21 cellular contexts compared by ENCODE assay signal in the genomic region with DNA sequence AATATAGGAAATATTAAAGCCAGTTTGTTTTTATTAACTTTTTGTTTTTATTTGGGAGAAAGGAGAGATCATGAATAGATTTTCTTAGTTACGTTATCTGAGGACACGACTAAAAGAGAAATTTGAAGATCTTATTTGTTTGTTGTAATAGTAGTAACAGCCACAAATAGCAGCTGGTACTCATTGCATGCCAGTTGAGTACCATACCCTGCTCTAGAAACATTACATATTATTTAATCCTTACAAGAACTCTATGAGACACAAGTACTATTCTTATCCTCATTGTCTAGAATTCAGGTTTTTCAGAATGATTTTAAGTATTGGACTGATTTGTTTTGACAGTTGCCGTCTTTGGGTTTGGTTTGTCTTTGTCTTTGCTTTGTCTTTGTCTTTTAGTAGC.
"Had no signal": no experiment of that assay in that cellular context is flagged by ENCODE, and none has a peak within 500 bp of the region (broad histone marks: within the 10 kb centered on the region; RNA-seq: fewer than 3 reads in every experiment).

No MANE protein-coding gene starts in this region.

- H2AFZ ChIP-seq: neural progenitor cell had no signal

- ATAC-seq: effector memory CD8-positive, alpha-beta T cell; sciatic nerve had no signal

- H3K36me3 Mint-ChIP-seq: neural progenitor cell had no signal

- H3K27ac Mint-ChIP-seq: activated B cell treated with CpG ODN at 0.5 μM for 24 hours; activated naive CD8-positive, alpha-beta T cell treated with anti-CD3 and anti-CD28 coated beads, Interleukin-2, amount 10 ng/mL, durations not matched to agents 7 days and 5 days; effector memory CD8-positive, alpha-beta T cell; immature natural killer cell; neural progenitor cell had no signal

- H3K9me3 Mint-ChIP-seq: activated B cell treated with CpG ODN at 0.5 μM for 24 hours; activated naive CD8-positive, alpha-beta T cell treated with anti-CD3 and anti-CD28 coated beads, Interleukin-2, amount 10 ng/mL, durations not matched to agents 7 days and 5 days; central memory CD8-positive, alpha-beta T cell; effector memory CD8-positive, alpha-beta T cell; immature natural killer cell; naive B cell; neural progenitor cell had no signal

- H3K27ac ChIP-seq: brain microvascular endothelial cell, epithelial cell of prostate, lower lobe of right lung, neural progenitor cell had no signal

- H3K9ac ChIP-seq: neural progenitor cell had no signal

- FAIRE-seq: TTC549, urothelium cell line had no signal

- H3K36me3 ChIP-seq: neural progenitor cell had no signal

- H3K27me3 ChIP-seq: brain microvascular endothelial cell, neural progenitor cell had no signal

- H3K4me3 Mint-ChIP-seq: activated B cell treated with CpG ODN at 0.5 μM for 24 hours; activated naive CD8-positive, alpha-beta T cell treated with anti-CD3 and anti-CD28 coated beads, Interleukin-2, amount 10 ng/mL, durations not matched to agents 7 days and 5 days; central memory CD8-positive, alpha-beta T cell; effector memory CD8-positive, alpha-beta T cell; immature natural killer cell; naive B cell; neural progenitor cell had no signal

- DNase-seq: activated B cell treated with CpG ODN at 0.5 μM for 24 hours; activated CD4-positive, alpha-beta T cell treated with anti-CD3 and anti-CD28 coated beads for 48 hours; activated CD8-positive, alpha-beta memory T cell treated with anti-CD3 and anti-CD28 coated beads, Interleukin-2, amount 50 U/mL, for 48 hours; activated gamma-delta T cell treated with Interleukin-2 at 50 U/mL for 16 hours; activated naive CD8-positive, alpha-beta T cell treated with anti-CD3 and anti-CD28 coated beads, Interleukin-2, amount 10 ng/mL, durations not matched to agents 7 days and 5 days; anterior cingulate cortex; brain microvascular endothelial cell; cortex of kidney; effector memory CD8-positive, alpha-beta T cell; foreskin melanocyte; head of caudate nucleus; immature natural killer cell; lower lobe of right lung; naive B cell; stimulated activated CD4-positive, alpha-beta T cell treated with anti-CD3 and anti-CD28 coated beads, Interleukin-1b, Interleukin-23, amount 100 ng/mL, for 48 hours had no signal

- H3K4me1 Mint-ChIP-seq: activated naive CD8-positive, alpha-beta T cell treated with anti-CD3 and anti-CD28 coated beads, Interleukin-2, amount 10 ng/mL, durations not matched to agents 7 days and 5 days; central memory CD8-positive, alpha-beta T cell; immature natural killer cell had no signal

- H3K4me3 ChIP-seq: lower lobe of right lung, neural progenitor cell had no signal

- H3K4me2 ChIP-seq: neural progenitor cell had no signal

- H3K9me3 ChIP-seq: lower lobe of right lung had no signal
